Comparison of ENCODE assay signal across 8 cellular contexts in the genomic region with DNA sequence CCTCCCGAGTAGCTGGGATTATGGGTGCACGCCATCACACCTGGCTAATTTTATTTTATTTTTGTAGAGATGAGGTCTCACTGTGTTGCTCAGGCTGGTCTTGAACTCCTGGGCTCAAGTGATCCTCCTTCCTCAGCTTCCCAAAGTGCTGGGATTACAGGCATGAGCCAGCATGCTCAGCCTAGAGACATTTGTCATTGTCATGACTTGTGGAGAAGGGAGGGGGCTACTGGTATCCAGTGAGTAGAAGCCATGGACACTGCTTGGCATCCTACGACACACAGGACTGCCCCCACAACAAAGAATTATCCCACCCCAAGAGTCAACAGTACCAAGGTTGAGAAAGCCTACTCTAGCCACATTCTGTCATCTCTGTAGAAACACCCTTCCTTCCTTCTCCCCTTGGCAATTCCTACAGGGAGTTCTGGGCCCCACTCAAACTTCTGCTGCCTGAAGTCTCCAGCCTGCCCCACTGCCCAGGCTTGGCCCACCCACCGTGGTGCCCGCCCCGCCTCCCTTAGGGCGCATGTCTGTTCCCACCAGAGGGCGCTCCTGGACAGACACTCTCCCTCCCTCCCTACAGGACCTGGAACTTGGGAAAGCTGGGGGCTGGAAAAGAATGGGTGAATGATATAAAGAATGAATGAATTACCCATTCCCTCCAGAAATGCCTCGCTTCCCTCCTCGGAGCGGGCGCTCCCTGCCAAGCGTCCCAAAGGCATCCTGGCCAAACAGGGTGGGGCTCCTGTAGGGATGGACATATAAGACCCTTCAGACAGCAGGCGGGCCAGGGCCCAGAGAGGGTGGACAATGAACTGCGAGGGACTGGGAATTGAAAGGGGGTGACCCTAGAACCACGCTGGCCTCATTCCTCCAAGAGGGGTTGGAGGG. TPM values are rescaled to one million over a fixed set of nuclear protein-coding genes. Genes with fewer than 3 reads are reported as not detected.
DNase-seq lines count a peak whose midpoint lies in the region; ATAC-seq and TF ChIP-seq lines count a peak whose summit lies in the region.

No MANE protein-coding gene starts in this region.

- TF ChIP-seq CTCF in KMS-11 (conservative IDR thresholded peaks at IDR 0.05; ENCODE audit: low read depth, low read length) (peak; percentile 93), foreskin fibroblast (IDR thresholded peaks at IDR 0.05; ENCODE audit: low read depth, low read length) (peak; percentile 86), suprapubic skin (IDR thresholded peaks at IDR 0.05) (peak; percentile 65 to 82)

- peak; percentile 85 for DNase-seq in D341Med (ENCODE audit: low spot score)
- DNase-seq in RPMI7951 (ENCODE audit: low read depth), result peak; percentile 75
- DNase-seq in activated T-helper 9 cell treated with anti-CD3 and anti-CD28 coated beads, Interleukin-2, amount 50 U/mL, for 16 hours (ENCODE audit: low read depth), result peak; percentile 70
- DNase-seq in foreskin fibroblast, result peak; percentile 67 to 92
- peak; percentile 83 for DNase-seq in neuronal stem cell (ENCODE audit: low spot score)
- DNase-seq in suprapubic skin (ENCODE audit: low spot score in 2 of 2), result peak; percentile 91 to 92

- H4K20me1 ChIP-seq in KMS-11 (ENCODE audit: insufficient read depth), result no peaks in the 10 kb centered on the region

- peak overlapping the region; percentile 95 for H3K18ac ChIP-seq in neuronal stem cell (ENCODE audit: low read length)

- H3K4me2 ChIP-seq in KMS-11 (no peak overlapping the region; the same call in 1 of the 2 replicates), neuronal stem cell (ENCODE audit: insufficient read depth, low read length, poor library complexity, severe bottlenecking) (no peak overlapping the region)

- peak overlapping the region; percentile 93 for H2BK15ac ChIP-seq in neuronal stem cell (ENCODE audit: low read length)

- TF ChIP-seq POLR2A in suprapubic skin (IDR thresholded peaks at IDR 0.05), result no peak

- H3K27ac ChIP-seq in KMS-11 (no peak overlapping the region), neuronal stem cell (replicated peaks; ENCODE audit: low read length) (peak overlapping the region; percentile 51), suprapubic skin (peak overlapping the region; percentile 5)

- peak overlapping the region; percentile 98 for H2AK5ac ChIP-seq in neuronal stem cell (ENCODE audit: low read depth, low read length)

- H3K79me1 ChIP-seq in neuronal stem cell (ENCODE audit: low read depth, low read length), result no peaks in the 10 kb centered on the region

- H4K91ac ChIP-seq in neuronal stem cell (ENCODE audit: low read depth, low read length, poor library complexity), result no peak overlapping the region

- no CpG with 5 or more reads among the region's 16 CpGs for WGBS in neuronal stem cell (ENCODE audit: extremely low coverage in 2 of 2, insufficient read length in 2 of 2, insufficient replicate concordance in 1 of 2), 2 donors
- WGBS in suprapubic skin, result 34% methylated on average over 16 of the region's 16 CpGs

- H3K9me3 ChIP-seq in neuronal stem cell (replicated peaks in 1 of 2; ENCODE audit: control insufficient read depth in 2 of 2, insufficient read depth in 1 of 2, low read depth in 1 of 2, low read length in 2 of 2), result no peaks in the 10 kb centered on the region
- H3K9me3 ChIP-seq in suprapubic skin, result no peaks in the 10 kb centered on the region

- peak overlapping the region; percentile 74 for H2AFZ ChIP-seq in KMS-11 (ENCODE audit: low read depth)
- no peak overlapping the region for H2AFZ ChIP-seq in neuronal stem cell (ENCODE audit: low read length)

- H3K14ac ChIP-seq in neuronal stem cell (ENCODE audit: low read length), result peak overlapping the region; percentile 87

- H3K27me3 ChIP-seq in KMS-11 (ENCODE audit: insufficient read depth, low read depth), result no peaks in the 10 kb centered on the region
- peaks cover 0 to 3% (median 0%) of the 10 kb centered on the region in 3 experiments for H3K27me3 ChIP-seq in neuronal stem cell (ENCODE audit: control insufficient read depth in 3 of 3, insufficient read depth in 3 of 3, low read depth in 1 of 3, low read length in 3 of 3)
- no peaks in the 10 kb centered on the region for H3K27me3 ChIP-seq in suprapubic skin

- peaks cover 41% of the 10 kb centered on the region for H3K4me1 ChIP-seq in KMS-11 (ENCODE audit: low read depth, poor library complexity, severe bottlenecking)
- peaks cover 0 to 12% of the 10 kb centered on the region in 2 donors for H3K4me1 ChIP-seq in neuronal stem cell (ENCODE audit: control insufficient read depth in 2 of 2, insufficient read depth in 1 of 2, low read depth in 1 of 2, low read length in 2 of 2)
- peaks cover 48% of the 10 kb centered on the region for H3K4me1 ChIP-seq in suprapubic skin

- peak overlapping the region; percentile 24 for H2BK12ac ChIP-seq in neuronal stem cell (ENCODE audit: low read length)

- H2BK5ac ChIP-seq in neuronal stem cell (ENCODE audit: low read length), result peak overlapping the region; percentile 78

- no peak overlapping the region for H4K8ac ChIP-seq in neuronal stem cell (ENCODE audit: low read depth, low read length)

- H2BK120ac ChIP-seq in neuronal stem cell (ENCODE audit: low read depth, low read length), result peak overlapping the region; percentile 93

- H3K9ac ChIP-seq in KMS-11 (no peak overlapping the region), neuronal stem cell (ENCODE audit: low read depth, low read length, poor library complexity) (no peak overlapping the region)

- H3K23ac ChIP-seq in neuronal stem cell (ENCODE audit: low read depth, low read length, poor library complexity), result peak overlapping the region; percentile 67

- ATAC-seq in GM21619 (IDR thresholded peaks at IDR 0.05; ENCODE audit: unreplicated experiment), result no peak

- H3K36me3 ChIP-seq in KMS-11 (ENCODE audit: insufficient read depth) (no peaks in the 10 kb centered on the region), neuronal stem cell (replicated peaks in 1 of 2; ENCODE audit: control insufficient read depth in 2 of 2, insufficient read depth in 2 of 2, low read length in 2 of 2) (no peaks in the 10 kb centered on the region), suprapubic skin (no peaks in the 10 kb centered on the region)

- no peaks in the 10 kb centered on the region for H3K79me2 ChIP-seq in KMS-11 (ENCODE audit: insufficient read depth, low read depth)

- TF ChIP-seq EP300 in suprapubic skin (IDR thresholded peaks at IDR 0.05), result no peak

- peak overlapping the region; percentile 57 for H3K4ac ChIP-seq in neuronal stem cell (ENCODE audit: low read length)

- H3K4me3 ChIP-seq in KMS-11 (IDR thresholded peaks at IDR 0.05; ENCODE audit: insufficient read depth, low read depth, low read length) (no peak overlapping the region), foreskin fibroblast (ENCODE audit: low read depth in 1 of 2, low read length in 2 of 2) (no peak overlapping the region), neuronal stem cell (ENCODE audit: low read length in 2 of 2) (no peak overlapping the region), suprapubic skin (no peak overlapping the region)

RNA-seq across cellular contexts. Expression of a gene that starts 5.5 kb away (rescaled TPM):
- total RNA-seq in RPMI7951 (2014; rRNA removed; shearing (Covaris generic)), result 246 and 286 TPM in 2 replicates
- polyA plus RNA-seq in neuronal stem cell (2013, experiment 1 of 2), result 45.0 TPM
- polyA plus RNA-seq in neuronal stem cell (2013, experiment 2 of 2), result 46.0 TPM
- 10 to 100 TPM in 3 of 4 donors, 1 to 10 TPM in 1; 9.3 to 22.5 (median 13.2) TPM for total RNA-seq in suprapubic skin

RNA-seq across cellular contexts. Expression of a gene that starts 43.8 kb away (rescaled TPM):
- 4.4 and 6.4 TPM in 2 replicates for total RNA-seq in RPMI7951 (2014; rRNA removed; shearing (Covaris generic))
- 8.5 TPM for polyA plus RNA-seq in neuronal stem cell (2013, experiment 1 of 2)
- polyA plus RNA-seq in neuronal stem cell (2013, experiment 2 of 2), result 8.9 TPM
- 10 to 100 TPM in 2 of 4 donors, 1 to 10 TPM in 2; 7.8 to 14.7 (median 9.3) TPM for total RNA-seq in suprapubic skin

RNA-seq across cellular contexts. Expression of a gene that starts 44.3 kb away (rescaled TPM):
- total RNA-seq in RPMI7951 (2014; rRNA removed; shearing (Covaris generic)), result not detected in 2 replicates
- polyA plus RNA-seq in neuronal stem cell (2013, experiment 1 of 2), result 0.13 TPM
- polyA plus RNA-seq in neuronal stem cell (2013, experiment 2 of 2), result 0.12 TPM
- total RNA-seq in suprapubic skin, result not detected

RNA-seq across cellular contexts. Expression of a gene that starts 50.0 kb away (rescaled TPM):
- 0.24 and 0.49 TPM in 2 replicates for total RNA-seq in RPMI7951 (2014; rRNA removed; shearing (Covaris generic))
- polyA plus RNA-seq in neuronal stem cell (2013, experiment 1 of 2), result 3.0 TPM
- 2.6 TPM for polyA plus RNA-seq in neuronal stem cell (2013, experiment 2 of 2)
- not detected for total RNA-seq in suprapubic skin

Comparison
In these comparisons a context has a peak if more than half of its experiments do, and no peak if none do; other contexts are left out.
1. RNA of a gene that starts 5.5 kb away (total RNA-seq): 246 to 286 TPM in RPMI7951; 9.3 to 22.5 TPM in suprapubic skin; every median in the first group is over 10 times any median in the second.
2. Peak in every context shown above with its lines, with median percentiles within 50 percentile points of each other: DNase-seq and CTCF ChIP-seq.